In genomic region chr11:120067361-120068113, GRCh38 we compare ENCODE assay signal across 23 cellular contexts.
DNase-seq lines count a peak whose midpoint lies in the region; ATAC-seq, FAIRE-seq and TF ChIP-seq lines count a peak whose summit lies in the region.
"Had no signal": no experiment of that assay in that cellular context is flagged by ENCODE, and none has a peak within 500 bp of the region (broad histone marks: within the 10 kb centered on the region; RNA-seq: fewer than 3 reads in every experiment).

No MANE protein-coding gene starts in this region.

- H3K79me1 ChIP-seq in mesendoderm (ENCODE audit: low read length), result no peaks in the 10 kb centered on the region

- no peak overlapping the region for H3K18ac ChIP-seq in mesendoderm (ENCODE audit: low read length)

- FAIRE-seq in GM12878 (lab: Jason Lieb, UNC), result no peak
- FAIRE-seq: islet of Langerhans had no signal

- no peak overlapping the region for H2BK5ac ChIP-seq in mesendoderm (ENCODE audit: low read length)

- 15% methylated on average over 9 of the region's 9 CpGs for WGBS in GM12878 (ENCODE audit: insufficient coverage, insufficient replicate concordance, low lambda C conversion rate, missing lambda C conversion rate)
- WGBS in mesendoderm (ENCODE audit: extremely low coverage, insufficient coverage, low lambda C conversion rate), result no CpG with 5 or more reads among the region's 9 CpGs
- 63 to 75% (median 73%) methylated on average over 4 to 9 of the region's 9 CpGs for WGBS in spleen, 5 donors

- H2AK5ac ChIP-seq in mesendoderm (ENCODE audit: low read length), result no peak overlapping the region

- H3K9ac ChIP-seq in GM12878 (ENCODE audit: control insufficient read depth, insufficient read depth, low read length), result no peak overlapping the region
- H3K9ac ChIP-seq in mesendoderm (ENCODE audit: low read length), result no peak overlapping the region

- no peak overlapping the region for H2AFZ ChIP-seq in GM12878 (ENCODE audit: control insufficient read depth, low read depth, low read length)

- RAD21 ChIA-PET in GM12878 (lab: Charles Lee; ENCODE audit: unreplicated experiment), result interaction anchor here (0.8 to 2.4 kb wide), 3 partner anchors 41 to 393 kb away, joined by 3 to 13 read pairs (median 5); partner anchors contain the start of gene NECTIN1

- SMC1A ChIA-PET in GM12878 (lab: Charles Lee; ENCODE audit: uncharacterized antibody, unreplicated experiment), result interaction anchor here (0.9 to 1.6 kb wide), 4 partner anchors 14 to 393 kb away, joined by 3 to 4 read pairs (median 4); no protein-coding TSS in a partner anchor

- H3K4me2 ChIP-seq in GM12878 (ENCODE audit: control insufficient read depth, insufficient read depth) (no peak overlapping the region), mesendoderm (ENCODE audit: low read length) (no peak overlapping the region)

- H3K4me1 ChIP-seq in GM12878 (ENCODE audit: control insufficient read depth, insufficient read depth, low read length) (peaks cover 7% of the 10 kb centered on the region), mesendoderm (ENCODE audit: control insufficient read depth, low read depth, low read length) (no peaks in the 10 kb centered on the region), spleen (no peaks in the 10 kb centered on the region)
- H3K4me1 ChIP-seq: left ventricle myocardium inferior had no signal

- BruUV-seq in GM12878 (replicated peaks; lab: Mats Ljungman, UMichigan), result no TSS peak

- H3K9me3 ChIP-seq in GM12878 (replicated peaks; ENCODE audit: control insufficient read depth, insufficient read depth, low read length) (no peaks in the 10 kb centered on the region), spleen (no peaks in the 10 kb centered on the region)
- H3K9me3 ChIP-seq: left ventricle myocardium inferior, vagina had no signal

- H3K36me3 ChIP-seq in GM12878 (ENCODE audit: control insufficient read depth in 2 of 2, insufficient read depth in 2 of 2, low read length in 1 of 2) (no peaks in the 10 kb centered on the region), mesendoderm (ENCODE audit: control insufficient read depth, insufficient read depth, low read length) (no peaks in the 10 kb centered on the region), spleen (no peaks in the 10 kb centered on the region)
- H3K36me3 ChIP-seq: left ventricle myocardium inferior, vagina had no signal

- POLR2A ChIA-PET in GM12878 (lab: Charles Lee), result interaction anchor here (0.9 kb wide), 1 partner anchor 14 kb away, joined by 4 read pairs; no protein-coding TSS in a partner anchor

- intact Hi-C loops in GM12878 (cut with micrococcal nuclease; ENCODE audit: unreplicated experiment), result no loop called here
- intact Hi-C loops in spleen (cut with DNase I; ENCODE audit: low total_unique reads), result no loop called here

- in situ Hi-C loops in GM12878 (cut with MboI) (no loop called here), ACHN (cut with HindIII; ENCODE audit: low pct_ligation_motif_present, low pct_unique_long_range_greater_than_20kb, low sequenced_read_pairs) (no loop called here)

- no peaks in the 10 kb centered on the region for H3K79me2 ChIP-seq in GM12878 (ENCODE audit: control insufficient read depth, insufficient read depth, low read length)
- H3K79me2 ChIP-seq in mesendoderm (ENCODE audit: control insufficient read depth, insufficient read depth, low read length), result no peaks in the 10 kb centered on the region

- TF ChIP-seq CTCF in GM12878 (IDR thresholded peaks at IDR 0.05 in 2 of 3, conservative IDR thresholded peaks at IDR 0.05 in 1 of 3; ENCODE audit: control insufficient read depth in 2 of 3, extremely low read depth in 1 of 3, insufficient read depth in 1 of 3, low read depth in 3 of 3, low read length in 3 of 3) (no peak), spleen (IDR thresholded peaks at IDR 0.05 in 8 of 11, conservative IDR thresholded peaks at IDR 0.05 in 3 of 11) (no peak)

- H3K4me3 ChIP-seq in GM12878 (no peak overlapping the region), mesendoderm (ENCODE audit: low read length) (no peak overlapping the region), spleen (no peak overlapping the region)
- H3K4me3 ChIP-seq: left ventricle myocardium inferior, vagina had no signal

- no peak overlapping the region for H4K8ac ChIP-seq in mesendoderm (ENCODE audit: low read depth, low read length)

- H3K27ac ChIP-seq in GM12878 (ENCODE audit: control insufficient read depth, insufficient read depth), result no peak overlapping the region
- H3K27ac ChIP-seq in mesendoderm (ENCODE audit: low read depth, low read length), result no peak overlapping the region
- H3K27ac ChIP-seq in spleen, result peak overlapping the region in 5 of 8 donors; percentile 30 to 46 (median 44)
- H3K27ac ChIP-seq: left ventricle myocardium inferior, vagina had no signal

- TF ChIP-seq POLR2A in GM12878 (IDR thresholded peaks at IDR 0.05; ENCODE audit: low read depth, low read length) (no peak), spleen (IDR thresholded peaks at IDR 0.05) (no peak)

- H3K56ac ChIP-seq in mesendoderm (ENCODE audit: low read length), result no peak overlapping the region

- TF ChIP-seq RAD21 in GM12878 (IDR thresholded peaks at IDR 0.05; ENCODE audit: insufficient read depth, low read depth, low read length), result no peak

- H3K27me3 ChIP-seq in GM12878 (replicated peaks in 1 of 2; ENCODE audit: control insufficient read depth in 2 of 2, insufficient read depth in 2 of 2, low read length in 1 of 2), result no peaks in the 10 kb centered on the region; a peak in 1 of 4 replicates
- H3K27me3 ChIP-seq in mesendoderm (ENCODE audit: insufficient read depth, low read length, poor library complexity), result no peaks in the 10 kb centered on the region
- peaks cover 0 to 61% (median 0%) of the 10 kb centered on the region in 7 donors for H3K27me3 ChIP-seq in spleen (replicated peaks in 1 of 7)
- H3K27me3 ChIP-seq: vagina had no signal

- TF ChIP-seq EP300 in GM12878 (IDR thresholded peaks at IDR 0.05; ENCODE audit: borderline replicate concordance in 1 of 2, control insufficient read depth in 1 of 2, low read depth in 2 of 2, low read length in 2 of 2), result no peak

- no peaks in the 10 kb centered on the region for H4K20me1 ChIP-seq in GM12878 (ENCODE audit: control insufficient read depth, insufficient read depth)

- DNase-seq in NCI-H524 (lab: John Stamatoyannopoulos, UW) (peak; percentile 90 to 94), GM12878 (ENCODE audit: low read depth, low spot score) (no peak), mesendoderm (no peak), spleen (no peak), NCI-H510A treated with DMSO at 0.1 percent for 48 hours (lab: John Stamatoyannopoulos, UW) (no peak), ACHN (no peak)
- no peak for DNase-seq in activated effector memory CD4-positive, alpha-beta T cell treated with anti-CD3 and anti-CD28 coated beads, Interleukin-2, amount 50 U/mL, for 16 hours
- DNase-seq: activated CD4-positive, alpha-beta T cell treated with anti-CD3 and anti-CD28 coated beads for 4 hours; activated gamma-delta T cell treated with Interleukin-2 at 50 U/mL for 16 hours; activated T-cell treated with anti-CD3 and anti-CD28 coated beads, Interleukin-2, amount 50 U/mL, for 1 hour; CD4-positive, CD25-positive, alpha-beta regulatory T cell; central memory CD4-positive, alpha-beta T cell; GOT3; left ventricle myocardium inferior; naive thymus-derived CD4-positive, alpha-beta T cell; NCI-H1048; NCI-H2029; right cardiac atrium; stimulated activated CD4-positive, alpha-beta T cell treated with anti-CD3 and anti-CD28 coated beads, Interleukin-4, amount 100 ng/mL, for 24 hours; stimulated activated naive B cell treated with anti-CD40 and anti-IgM and Interleukin-4, amounts not matched to agents 10 μg/mL and 1 μg/mL and 100 μg/mL, for 72 hours had no signal

- H2BK15ac ChIP-seq in mesendoderm (replicated peaks; ENCODE audit: low read depth), result no peak overlapping the region

- peak overlapping the region; percentile 29 for H3K23ac ChIP-seq in mesendoderm (ENCODE audit: low read length)

- peak; percentile 19; the same call in 2 of the 3 replicates for ATAC-seq in GM12878
- ATAC-seq in GM19023 (IDR thresholded peaks at IDR 0.05; ENCODE audit: unreplicated experiment), result no peak
- ATAC-seq: naive thymus-derived CD4-positive, alpha-beta T cell; right cardiac atrium had no signal

- H2BK120ac ChIP-seq in mesendoderm (ENCODE audit: low read depth, low read length), result no peak overlapping the region

- CTCF ChIA-PET in GM12878 (lab: Yijun Ruan, JAX), result interaction anchor here (1.0 to 2.0 kb wide), 6 partner anchors 9 to 394 kb away, joined by 3 to 11 read pairs (median 4); partner anchors contain the start of gene NECTIN1

- H4K5ac ChIP-seq in mesendoderm (ENCODE audit: low read length), result no peak overlapping the region

- no peak overlapping the region for H3K4ac ChIP-seq in mesendoderm (ENCODE audit: low read depth, low read length)

TF ChIP-seq in GM12878, 131 proteins besides CTCF, POLR2A, EP300 and RAD21 (continues in another document):
- TF ChIP-seq BACH1 (IDR thresholded peaks at IDR 0.05; ENCODE audit: borderline replicate concordance) (no peak), RELA (IDR thresholded peaks at IDR 0.05; ENCODE audit: borderline replicate concordance, partially characterized antibody) (no peak), HDAC6 (IDR thresholded peaks at IDR 0.05; ENCODE audit: unreplicated experiment) (no peak)
- TF ChIP-seq, protein P1, sequence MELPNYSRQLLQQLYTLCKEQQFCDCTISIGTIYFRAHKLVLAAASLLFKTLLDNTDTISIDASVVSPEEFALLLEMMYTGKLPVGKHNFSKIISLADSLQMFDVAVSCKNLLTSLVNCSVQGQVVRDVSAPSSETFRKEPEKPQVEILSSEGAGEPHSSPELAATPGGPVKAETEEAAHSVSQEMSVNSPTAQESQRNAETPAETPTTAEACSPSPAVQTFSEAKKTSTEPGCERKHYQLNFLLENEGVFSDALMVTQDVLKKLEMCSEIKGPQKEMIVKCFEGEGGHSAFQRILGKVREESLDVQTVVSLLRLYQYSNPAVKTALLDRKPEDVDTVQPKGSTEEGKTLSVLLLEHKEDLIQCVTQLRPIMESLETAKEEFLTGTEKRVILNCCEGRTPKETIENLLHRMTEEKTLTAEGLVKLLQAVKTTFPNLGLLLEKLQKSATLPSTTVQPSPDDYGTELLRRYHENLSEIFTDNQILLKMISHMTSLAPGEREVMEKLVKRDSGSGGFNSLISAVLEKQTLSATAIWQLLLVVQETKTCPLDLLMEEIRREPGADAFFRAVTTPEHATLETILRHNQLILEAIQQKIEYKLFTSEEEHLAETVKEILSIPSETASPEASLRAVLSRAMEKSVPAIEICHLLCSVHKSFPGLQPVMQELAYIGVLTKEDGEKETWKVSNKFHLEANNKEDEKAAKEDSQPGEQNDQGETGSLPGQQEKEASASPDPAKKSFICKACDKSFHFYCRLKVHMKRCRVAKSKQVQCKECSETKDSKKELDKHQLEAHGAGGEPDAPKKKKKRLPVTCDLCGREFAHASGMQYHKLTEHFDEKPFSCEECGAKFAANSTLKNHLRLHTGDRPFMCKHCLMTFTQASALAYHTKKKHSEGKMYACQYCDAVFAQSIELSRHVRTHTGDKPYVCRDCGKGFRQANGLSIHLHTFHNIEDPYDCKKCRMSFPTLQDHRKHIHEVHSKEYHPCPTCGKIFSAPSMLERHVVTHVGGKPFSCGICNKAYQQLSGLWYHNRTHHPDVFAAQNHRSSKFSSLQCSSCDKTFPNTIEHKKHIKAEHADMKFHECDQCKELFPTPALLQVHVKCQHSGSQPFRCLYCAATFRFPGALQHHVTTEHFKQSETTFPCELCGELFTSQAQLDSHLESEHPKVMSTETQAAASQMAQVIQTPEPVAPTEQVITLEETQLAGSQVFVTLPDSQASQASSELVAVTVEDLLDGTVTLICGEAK (IDR thresholded peaks at IDR 0.05; ENCODE audit: borderline replicate concordance), result no peak

Comparison
In these comparisons a context has a peak if more than half of its experiments do, and no peak if none do; other contexts are left out.
1. DNase-seq: peak in NCI-H524 (2 of 2); none in GM12878 (single experiment), mesendoderm (single experiment), spleen (single experiment), NCI-H510A treated with DMSO at 0.1 percent for 48 hours (single experiment), ACHN (single experiment) and activated effector memory CD4-positive, alpha-beta T cell treated with anti-CD3 and anti-CD28 coated beads, Interleukin-2, amount 50 U/mL, for 16 hours (single experiment).
2. H3K27ac ChIP-seq: peak in spleen (5 of 8); none in GM12878 (single experiment) and mesendoderm (single experiment).